ENCODE assay signal across 27 cellular contexts in the genomic region with DNA sequence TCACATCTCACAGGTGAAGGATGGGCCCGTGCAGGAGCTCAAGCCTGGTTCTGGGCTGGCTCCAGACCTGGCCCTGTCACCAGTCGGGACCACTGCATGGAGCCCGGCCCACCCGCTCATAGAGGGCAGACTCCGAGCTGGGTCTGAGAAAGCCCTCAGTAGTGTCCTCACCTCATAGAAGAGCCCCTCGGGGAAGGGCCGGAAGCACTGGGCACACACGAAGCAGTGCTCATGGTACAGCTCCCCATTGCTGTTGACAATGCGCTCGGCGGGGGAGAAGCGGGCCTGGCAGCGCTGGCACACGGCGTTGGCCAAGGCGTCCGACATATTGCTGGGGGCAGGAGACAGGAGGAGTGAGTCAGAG. TPM values are rescaled to one million over a fixed set of nuclear protein-coding genes. Genes with fewer than 3 reads are reported as not detected.
A peak's percentile ranks its signal among the peaks of the same experiment; 100 is the strongest.
DNase-seq lines count a peak whose midpoint lies in the region; ATAC-seq and TF ChIP-seq lines count a peak whose summit lies in the region.
"Had no signal": no experiment of that assay in that cellular context is flagged by ENCODE, and none has a peak within 500 bp of the region (broad histone marks: within the 10 kb centered on the region; RNA-seq: fewer than 3 reads in every experiment).

No MANE protein-coding gene starts in this region.

- no peaks in the 10 kb centered on the region for H3K4me1 Mint-ChIP-seq in activated T-cell treated with anti-CD3 and anti-CD28 coated beads, Interleukin-2, amount 50 U/mL, for 4 hours (ENCODE audit: low read depth)
- H3K4me1 Mint-ChIP-seq: central memory CD8-positive, alpha-beta T cell had no signal

- H3K36me3 ChIP-seq in esophagus muscularis mucosa (peaks cover 0 to 71% (median 46%) of the 10 kb centered on the region in 4 donors), rectal smooth muscle tissue (ENCODE audit: control insufficient read depth, insufficient read depth, low read length) (peaks cover 8% of the 10 kb centered on the region), upper lobe of left lung (peaks cover 0 to 64% (median 14%) of the 10 kb centered on the region in 4 donors)
- H3K36me3 ChIP-seq: WERI-Rb-1 had no signal

- H3K4me3 ChIP-seq in esophagus muscularis mucosa (no peak overlapping the region), right cardiac atrium (ENCODE audit: low read length) (no peak overlapping the region), rectal smooth muscle tissue (ENCODE audit: low read length) (no peak overlapping the region), upper lobe of left lung (no peak overlapping the region)
- H3K4me3 ChIP-seq: GM12878, Peyer's patch, testis had no signal

- no peak for TF ChIP-seq EP300 in esophagus muscularis mucosa (IDR thresholded peaks at IDR 0.05)
- no peak for TF ChIP-seq EP300 in upper lobe of left lung (IDR thresholded peaks at IDR 0.05)

- H3K27ac ChIP-seq in esophagus muscularis mucosa (replicated peaks in 1 of 4) (peak overlapping the region; percentile 88 to 93 (median 92)), right cardiac atrium (ENCODE audit: low read length) (peak overlapping the region; percentile 10), rectal smooth muscle tissue (ENCODE audit: low read depth, low read length) (peak overlapping the region; percentile 99), upper lobe of left lung (peak overlapping the region; percentile 84 to 96 (median 85))
- H3K27ac ChIP-seq: testis, WERI-Rb-1 had no signal

- H3K9me3 Mint-ChIP-seq in activated T-cell treated with anti-CD3 and anti-CD28 coated beads, Interleukin-2, amount 50 U/mL, for 4 hours = no peaks in the 10 kb centered on the region
- H3K9me3 Mint-ChIP-seq: central memory CD8-positive, alpha-beta T cell had no signal

- no peak for ATAC-seq in right cardiac atrium
- ATAC-seq in upper lobe of left lung (ENCODE audit: low FRiP score in 2 of 2) = no peak
- ATAC-seq in activated T-cell treated with anti-CD3 and anti-CD28 coated beads, Interleukin-2, amount 50 U/mL, for 4 hours = no peak
- ATAC-seq in omental fat pad (ENCODE audit: low FRiP score) = no peak
- ATAC-seq: GM12878, left colon had no signal

- H3K27me3 ChIP-seq in esophagus muscularis mucosa (no peaks in the 10 kb centered on the region), right cardiac atrium (ENCODE audit: control insufficient read depth, insufficient read depth) (no peaks in the 10 kb centered on the region), rectal smooth muscle tissue (ENCODE audit: control insufficient read depth, insufficient read depth, low read length) (no peaks in the 10 kb centered on the region), upper lobe of left lung (no peaks in the 10 kb centered on the region)
- H3K27me3 ChIP-seq: Peyer's patch, testis had no signal

- intact Hi-C loops in esophagus muscularis mucosa (cut with DNase I) = loop anchor here (10.0 kb wide), 1 partner anchor 142 kb away; no protein-coding TSS in a partner anchor
- intact Hi-C loops in right cardiac atrium (cut with DNase I) = no loop called here

- no peak overlapping the region for H3K9ac ChIP-seq in rectal smooth muscle tissue (ENCODE audit: low read length)

- H3K4me1 ChIP-seq in esophagus muscularis mucosa = peaks cover 99 to 100% (median 100%) of the 10 kb centered on the region in 4 donors
- H3K4me1 ChIP-seq in right cardiac atrium (ENCODE audit: control insufficient read depth, insufficient read depth, low read length) = peaks cover 59% of the 10 kb centered on the region
- peaks cover 92% of the 10 kb centered on the region for H3K4me1 ChIP-seq in rectal smooth muscle tissue (ENCODE audit: control insufficient read depth, insufficient read depth, low read length)
- H3K4me1 ChIP-seq in upper lobe of left lung = peaks cover 52 to 65% (median 62%) of the 10 kb centered on the region in 4 donors

- 81% methylated on average over 11 of the region's 17 CpGs for WGBS in esophagus muscularis mucosa
- 89% methylated on average over 17 of the region's 17 CpGs for WGBS in right cardiac atrium
- 87 to 89% methylated on average over 10 to 15 of the region's 17 CpGs for WGBS in upper lobe of left lung, 2 donors

- no peak overlapping the region for H3K4me3 Mint-ChIP-seq in activated T-cell treated with anti-CD3 and anti-CD28 coated beads, Interleukin-2, amount 50 U/mL, for 4 hours
- H3K4me3 Mint-ChIP-seq: central memory CD8-positive, alpha-beta T cell had no signal

- peaks cover 13% of the 10 kb centered on the region for H3K27me3 Mint-ChIP-seq in activated T-cell treated with anti-CD3 and anti-CD28 coated beads, Interleukin-2, amount 50 U/mL, for 4 hours (ENCODE audit: low read depth)

- TF ChIP-seq POLR2A in esophagus muscularis mucosa (IDR thresholded peaks at IDR 0.05; ENCODE audit: low read depth) (no peak), upper lobe of left lung (IDR thresholded peaks at IDR 0.05) (no peak)

- TF ChIP-seq CTCF in esophagus muscularis mucosa (IDR thresholded peaks at IDR 0.05) = no peak
- no peak for TF ChIP-seq CTCF in upper lobe of left lung (IDR thresholded peaks at IDR 0.05)
- no peak for TF ChIP-seq CTCF in omental fat pad (IDR thresholded peaks at IDR 0.05)

- DNase-seq in esophagus muscularis mucosa (ENCODE audit: extremely low spot score) (no peak), right cardiac atrium (peak; percentile 11 to 47 (median 33)), upper lobe of left lung (peak in 1 of 2 donors; percentile 77), ureter (ENCODE audit: low spot score) (no peak), omental fat pad (ENCODE audit: low spot score) (no peak), epidermal melanocyte (ENCODE audit: insufficient read length, low spot score) (no peak)
- DNase-seq in activated T-cell treated with anti-CD3 and anti-CD28 coated beads, Interleukin-2, amount 50 U/mL, for 4 hours = no peak
- DNase-seq: activated CD4-positive, alpha-beta T cell treated with anti-CD3 and anti-CD28 coated beads for 48 hours; activated T-cell treated with anti-CD3 and anti-CD28 coated beads, Interleukin-2, amount 50 U/mL, for 1 hour; H7; hippocampal formation; NCI-H446; NCI-H774; small intestine; stimulated activated naive CD4-positive, alpha-beta T cell treated with Interleukin-2 at 50 U/mL for 16 hours; T1000; testis; WERI-Rb-1 had no signal

- no peaks in the 10 kb centered on the region for H3K9me3 ChIP-seq in esophagus muscularis mucosa
- no peaks in the 10 kb centered on the region for H3K9me3 ChIP-seq in right cardiac atrium (ENCODE audit: control insufficient read depth, low read length)
- no peaks in the 10 kb centered on the region for H3K9me3 ChIP-seq in upper lobe of left lung
- H3K9me3 ChIP-seq: Peyer's patch, testis had no signal

- no peaks in the 10 kb centered on the region for H3K36me3 Mint-ChIP-seq in activated T-cell treated with anti-CD3 and anti-CD28 coated beads, Interleukin-2, amount 50 U/mL, for 4 hours (ENCODE audit: insufficient read depth)

RNA-seq across cellular contexts. Expression of gene GPR17, which starts 11.3 kb away (rescaled TPM):
- total RNA-seq in esophagus muscularis mucosa = under 1 TPM in 1 of 4 donors, not detected in 3; 0.40 TPM
- under 1 TPM in 2 of 4 donors, not detected in 2; 0.31 to 0.40 TPM for total RNA-seq in right cardiac atrium
- 4.0 TPM for polyA plus RNA-seq in right cardiac atrium
- total RNA-seq in upper lobe of left lung = under 1 TPM in 3 of 6 donors, not detected in 3; 0.17 to 0.46 (median 0.24) TPM
- not detected for total RNA-seq in activated T-cell treated with anti-CD3 and anti-CD28 coated beads, Interleukin-2, amount 50 U/mL, for 4 hours
- not detected for total RNA-seq in ureter
- not detected for total RNA-seq in omental fat pad
- total RNA-seq: dermis microvascular lymphatic vessel endothelial cell, GM12878, H7, HT1080, mesenteric fat pad, Peyer's patch had no signal
- polyA plus RNA-seq: BJ, GM12878 had no signal

RNA-seq across cellular contexts. Expression of gene LIMS2, which starts 18.1 kb away (rescaled TPM):
- 100 to 1,000 TPM in 3 of 4 donors, 10 to 100 TPM in 1; 99.2 to 342 (median 175) TPM for total RNA-seq in esophagus muscularis mucosa
- 100 to 1,000 TPM; 163 to 224 (median 209) TPM for total RNA-seq in right cardiac atrium
- polyA plus RNA-seq in right cardiac atrium = 178 TPM
- total RNA-seq in upper lobe of left lung = 100 to 1,000 TPM in 4 of 6 donors, 10 to 100 TPM in 2; 33.6 to 169 (median 109) TPM
- total RNA-seq in activated T-cell treated with anti-CD3 and anti-CD28 coated beads, Interleukin-2, amount 50 U/mL, for 4 hours = 1 to 10 TPM; 4.4 to 8.8 (median 5.2) TPM
- total RNA-seq in ureter = 112 TPM
- total RNA-seq in omental fat pad = 10 to 100 TPM in 3 of 4 donors, 1 to 10 TPM in 1; 9.7 to 97.3 (median 22.4) TPM

RNA-seq across cellular contexts. Expression of gene SFT2D3, which starts 44.1 kb away (rescaled TPM):
- 10 to 100 TPM in 1 of 4 donors, 1 to 10 TPM in 3; 5.8 to 11.8 (median 9.4) TPM for total RNA-seq in esophagus muscularis mucosa
- 1 to 10 TPM; 3.6 to 5.0 (median 4.4) TPM for total RNA-seq in right cardiac atrium
- 3.3 TPM for polyA plus RNA-seq in right cardiac atrium
- 10 to 100 TPM in 2 of 6 donors, 1 to 10 TPM in 4; 6.4 to 13.1 (median 9.1) TPM for total RNA-seq in upper lobe of left lung
- 1 to 10 TPM; 6.4 TPM for total RNA-seq in activated T-cell treated with anti-CD3 and anti-CD28 coated beads, Interleukin-2, amount 50 U/mL, for 4 hours
- 7.3 TPM for total RNA-seq in ureter
- 10 to 100 TPM in 1 of 4 donors, 1 to 10 TPM in 3; 4.4 to 11.7 (median 5.1) TPM for total RNA-seq in omental fat pad

Comparison
In these comparisons a context has a peak if more than half of its experiments do, and no peak if none do; other contexts are left out.
1. DNase-seq: peak in right cardiac atrium (3 of 3); none in esophagus muscularis mucosa (single experiment), activated T-cell treated with anti-CD3 and anti-CD28 coated beads, Interleukin-2, amount 50 U/mL, for 4 hours (single experiment), ureter (single experiment), omental fat pad (single experiment) and epidermal melanocyte (single experiment).
2. H3K27ac ChIP-seq: peak in every context shown above with its lines; median percentile 99 in rectal smooth muscle tissue; 92 in esophagus muscularis mucosa; 85 in upper lobe of left lung; 10 in right cardiac atrium.